Comparison of ENCODE assay signal across 9 cellular contexts in the genomic region with DNA sequence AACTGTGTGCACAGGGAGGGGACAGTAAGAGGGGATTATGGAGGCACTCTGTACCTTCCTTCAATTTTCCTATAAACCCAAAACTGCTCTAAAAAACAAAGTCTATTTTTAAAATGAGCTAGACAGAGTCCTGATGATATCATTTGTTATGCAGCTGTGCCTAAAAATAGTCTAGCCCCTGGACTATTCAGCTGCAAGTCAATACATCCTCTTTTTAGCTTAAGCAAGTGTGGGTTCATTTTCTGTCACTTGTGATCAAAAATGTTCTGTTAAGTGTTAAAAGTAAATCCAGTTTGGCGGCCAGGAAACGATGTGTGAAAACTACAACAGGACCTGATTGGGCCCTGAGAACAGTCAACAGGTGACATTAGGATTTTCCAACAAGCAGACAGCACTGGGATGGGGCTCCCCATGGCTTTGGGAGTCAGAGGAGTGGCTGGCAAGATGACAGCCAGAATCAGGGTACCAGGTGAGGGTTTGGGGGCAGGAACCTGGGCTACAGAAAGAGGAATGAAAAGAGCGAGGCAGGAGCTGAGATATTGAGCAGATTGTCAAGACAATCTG. TPM values are rescaled to one million over a fixed set of nuclear protein-coding genes. Genes with fewer than 3 reads are reported as not detected.
DNase-seq lines count a peak whose midpoint lies in the region; ATAC-seq, FAIRE-seq and TF ChIP-seq lines count a peak whose summit lies in the region.
"Had no signal": no experiment of that assay in that cellular context is flagged by ENCODE, and none has a peak within 500 bp of the region (broad histone marks: within the 10 kb centered on the region; RNA-seq: fewer than 3 reads in every experiment).

No MANE protein-coding gene starts in this region.

- H3K4me1 ChIP-seq in A549: peaks cover 26% of the 10 kb centered on the region

- TF ChIP-seq POLR2A in A549 (IDR thresholded peaks at IDR 0.05; ENCODE audit: low read length): no peak

- intact Hi-C loops in left ventricle myocardium superior (cut with micrococcal nuclease): no loop called here

- POLR2A ChIA-PET in A549 (lab: Yijun Ruan, JAX): no interaction called here

- 92% methylated on average over 3 of the region's 3 CpGs for whole genome bisulfite sequencing in A549 (ENCODE audit: missing lambda C conversion rate)

- peaks cover 31% of the 10 kb centered on the region for H3K9me3 ChIP-seq in A549

- no peak for TF ChIP-seq RAD21 in A549 (conservative IDR thresholded peaks at IDR 0.05 in 1 of 2, IDR thresholded peaks at IDR 0.05 in 1 of 2)

- DNase-seq in A549 (ENCODE audit: low read depth in 1 of 2, low spot score in 1 of 2) (no peak), NOMO-1 treated with dmso at 0.1 percent for 144 hours (lab: John Stamatoyannopoulos, UW; ENCODE audit: unreplicated experiment) (peak; percentile 3), left ventricle myocardium superior (no peak), activated gamma-delta T cell (lab: John Stamatoyannopoulos, UW) (no peak), DMS 273 treated with DMSO at 0.1 percent for 48 hours (lab: John Stamatoyannopoulos, UW) (no peak), cerebellar cortex (ENCODE audit: low spot score) (no peak)
- no peak for DNase-seq in activated CD4-positive, CD25-positive, alpha-beta regulatory T cell (lab: John Stamatoyannopoulos, UW)

- no peak for FAIRE-seq in A549 (lab: Jason Lieb, UNC)

- H3K27ac ChIP-seq in A549: peak overlapping the region; percentile 70 to 76; a peak in 5 of 6 replicates

- H3K4me3 ChIP-seq in A549: no peak overlapping the region

- ATAC-seq in A549: no peak
- ATAC-seq in GM19372 (IDR thresholded peaks at IDR 0.05; ENCODE audit: low read depth, unreplicated experiment): peak; percentile 46
- ATAC-seq in left ventricle myocardium superior: peak; percentile 60
- ATAC-seq: left lobe of liver had no signal

- no peak for TF ChIP-seq EP300 in A549 (IDR thresholded peaks at IDR 0.05)

- no peak for TF ChIP-seq CTCF in A549 (IDR thresholded peaks at IDR 0.05)

- CTCF ChIA-PET in A549 (lab: Yijun Ruan, JAX): interaction anchor here (0.8 kb wide), 1 partner anchor 22 kb away, joined by 3 read pairs; no protein-coding TSS in a partner anchor

- no peak overlapping the region for H3K4me2 ChIP-seq in A549

TF ChIP-seq in A549, 52 proteins besides CTCF, POLR2A, EP300 and RAD21:
- no peak for TF ChIP-seq JUNB (IDR thresholded peaks at IDR 0.05)
- TF ChIP-seq CEBPB (IDR thresholded peaks at IDR 0.05): no peak
- no peak for TF ChIP-seq CHD2 (IDR thresholded peaks at IDR 0.05; ENCODE audit: low read length, partially characterized antibody)
- TF ChIP-seq, protein P1, sequence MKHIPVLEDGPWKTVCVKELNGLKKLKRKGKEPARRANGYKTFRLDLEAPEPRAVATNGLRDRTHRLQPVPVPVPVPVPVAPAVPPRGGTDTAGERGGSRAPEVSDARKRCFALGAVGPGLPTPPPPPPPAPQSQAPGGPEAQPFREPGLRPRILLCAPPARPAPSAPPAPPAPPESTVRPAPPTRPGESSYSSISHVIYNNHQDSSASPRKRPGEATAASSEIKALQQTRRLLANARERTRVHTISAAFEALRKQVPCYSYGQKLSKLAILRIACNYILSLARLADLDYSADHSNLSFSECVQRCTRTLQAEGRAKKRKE (CRISPR knock-in tag; IDR thresholded peaks at IDR 0.05; ENCODE audit: low read depth): no peak
- TF ChIP-seq ZFP36 (IDR thresholded peaks at IDR 0.05; ENCODE audit: borderline replicate concordance, partially characterized antibody): no peak
- TF ChIP-seq ZSCAN20 (CRISPR knock-in tag; IDR thresholded peaks at IDR 0.05): no peak
- no peak for TF ChIP-seq BHLHE40 (IDR thresholded peaks at IDR 0.05; ENCODE audit: low read depth, low read length)
- TF ChIP-seq SMC3 (IDR thresholded peaks at IDR 0.05): no peak
- TF ChIP-seq HDAC2 (IDR thresholded peaks at IDR 0.05): no peak
- TF ChIP-seq FOSL2 (IDR thresholded peaks at IDR 0.05): no peak
- TF ChIP-seq FOSL2 (CRISPR knock-in tag; IDR thresholded peaks at IDR 0.05): no peak
- no peak for TF ChIP-seq MAX (IDR thresholded peaks at IDR 0.05)
- TF ChIP-seq GATA3 (IDR thresholded peaks at IDR 0.05; ENCODE audit: borderline replicate concordance): no peak
- no peak for TF ChIP-seq NPAS2 (CRISPR knock-in tag; IDR thresholded peaks at IDR 0.05; ENCODE audit: borderline replicate concordance)
- TF ChIP-seq MYC (IDR thresholded peaks at IDR 0.05; ENCODE audit: borderline replicate concordance, low read length): no peak
- TF ChIP-seq, protein P2, sequence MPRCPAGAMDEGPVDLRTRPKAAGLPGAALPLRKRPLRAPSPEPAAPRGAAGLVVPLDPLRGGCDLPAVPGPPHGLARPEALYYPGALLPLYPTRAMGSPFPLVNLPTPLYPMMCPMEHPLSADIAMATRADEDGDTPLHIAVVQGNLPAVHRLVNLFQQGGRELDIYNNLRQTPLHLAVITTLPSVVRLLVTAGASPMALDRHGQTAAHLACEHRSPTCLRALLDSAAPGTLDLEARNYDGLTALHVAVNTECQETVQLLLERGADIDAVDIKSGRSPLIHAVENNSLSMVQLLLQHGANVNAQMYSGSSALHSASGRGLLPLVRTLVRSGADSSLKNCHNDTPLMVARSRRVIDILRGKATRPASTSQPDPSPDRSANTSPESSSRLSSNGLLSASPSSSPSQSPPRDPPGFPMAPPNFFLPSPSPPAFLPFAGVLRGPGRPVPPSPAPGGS (IDR thresholded peaks at IDR 0.05): no peak
- TF ChIP-seq USF2 (IDR thresholded peaks at IDR 0.05): no peak
- no peak for TF ChIP-seq KDM5A (IDR thresholded peaks at IDR 0.05)
- TF ChIP-seq JUN (IDR thresholded peaks at IDR 0.05): no peak
- no peak for TF ChIP-seq HOXB5 (CRISPR knock-in tag; IDR thresholded peaks at IDR 0.05)
- no peak for TF ChIP-seq FOXS1 (CRISPR knock-in tag; IDR thresholded peaks at IDR 0.05)

RNA-seq across cellular contexts. Expression of gene FAM107B, which starts 33.9 kb away (rescaled TPM):
- 145 and 173 TPM in 2 replicates for polyA plus RNA-seq in A549 (2011; rRNA removed)
- 20.7 and 22.5 TPM in 2 replicates for polyA plus RNA-seq in A549 (2012; cell fraction: cytosol; rRNA removed)
- polyA plus RNA-seq in A549 (2012; cell fraction: nucleus; rRNA removed): 8.7 and 17.9 TPM in 2 replicates
- 99.9 to 107 TPM (median 103 TPM) in 3 replicates for polyA plus RNA-seq in A549 (2017; fragmentation: RNase III; extraction: RNeasy Plus Mini Kit Qiagen cat#74134 plus additional on column Dnase treatment)
- 40.8 and 40.9 TPM in 2 replicates for polyA minus RNA-seq in A549 (2011; rRNA and poly(A)+ RNA removed)
- total RNA-seq in left ventricle myocardium superior: 3.4 TPM

Comparison
In these comparisons a context has a peak if more than half of its experiments do, and no peak if none do; other contexts are left out.
1. ATAC-seq: peak in GM19372 (single experiment) and left ventricle myocardium superior (single experiment); none in A549 (0 of 2).